Comparison of ENCODE assay signal across 1 cellular context in genomic region chr7:23490357-23491131, GRCh38.
TF ChIP-seq lines count a peak whose summit lies in the region.

No MANE protein-coding gene starts in this region.

TF ChIP-seq in IMR-90, 13 proteins besides CTCF, POLR2A, EP300 and RAD21 (continued from another document):
- TF ChIP-seq BHLHE40 (IDR thresholded peaks at IDR 0.05; ENCODE audit: low read depth, low read length) (no peak), FOS (IDR thresholded peaks at IDR 0.05; ENCODE audit: low read depth, low read length) (no peak)
TF ChIP-seq in IMR-90: peak in this region for 0.
